In genomic region chr5:146667633-146668032, GRCh38 we compare ENCODE assay signal across 11 cellular contexts.
A peak's percentile ranks its signal among the peaks of the same experiment; 100 is the strongest.
DNase-seq lines count a peak whose midpoint lies in the region; ATAC-seq, FAIRE-seq and TF ChIP-seq lines count a peak whose summit lies in the region.
"Had no signal": no experiment of that assay in that cellular context is flagged by ENCODE, and none has a peak within 500 bp of the region (broad histone marks: within the 10 kb centered on the region; RNA-seq: fewer than 3 reads in every experiment).

No MANE protein-coding gene starts in this region.

- H3K9me1 ChIP-seq in endothelial cell of umbilical vein (replicated peaks; ENCODE audit: control insufficient read depth, extremely low read depth, insufficient read depth, low read length): no peaks in the 10 kb centered on the region

- H3K27ac ChIP-seq in endothelial cell of umbilical vein (ENCODE audit: insufficient read depth, low read depth, low read length): no peak overlapping the region
- H3K27ac ChIP-seq: left lung had no signal

- DNase-seq in Daoy (ENCODE audit: low read depth) (peak; percentile 81), NCI-H446 (lab: John Stamatoyannopoulos, UW) (peak; percentile 80 to 81), endothelial cell of umbilical vein (ENCODE audit: low read depth, low spot score) (peak; percentile 43), omental fat pad (ENCODE audit: low spot score) (no peak), cerebellar nuclear complex (lab: John Stamatoyannopoulos, UW) (no peak), iPS-NIHi11 (ENCODE audit: low spot score) (no peak)
- no peak for DNase-seq in effector CD4-positive, alpha-beta T cell
- no peak for DNase-seq in activated T-cell treated with anti-CD3 and anti-CD28 coated beads, Interleukin-2, amount 50 U/mL, for 48 hours
- DNase-seq: GDM1; left lung; stimulated activated CD4-positive, alpha-beta T cell treated with anti-CD3 and anti-CD28 coated beads, Interleukin-1b, Interleukin-23, amount 100 ng/mL, for 48 hours had no signal

- CTCF ChIA-PET in endothelial cell of umbilical vein (lab: Charles Lee): interaction anchor here (10.2 kb wide), 1 partner anchor 298 kb away, joined by 164 read pairs; no protein-coding TSS in a partner anchor

- dilution Hi-C loops in endothelial cell of umbilical vein (cut with MboI; ENCODE audit: extremely low pct_ligation_motif_present, low sequenced_read_pairs): no loop called here

- no peak overlapping the region for H3K4me2 ChIP-seq in endothelial cell of umbilical vein (ENCODE audit: insufficient read depth, low read length)

- BruUV-seq in endothelial cell of umbilical vein (replicated peaks; lab: Mats Ljungman, UMichigan): no TSS peak

- no peaks in the 10 kb centered on the region for H3K9me3 ChIP-seq in endothelial cell of umbilical vein (replicated peaks; ENCODE audit: control insufficient read depth, insufficient read depth, low read length)
- H3K9me3 ChIP-seq: left lung had no signal

- no peaks in the 10 kb centered on the region for H4K20me1 ChIP-seq in endothelial cell of umbilical vein (replicated peaks; ENCODE audit: control insufficient read depth, extremely low read depth, insufficient read depth, low read length)

- H3K27me3 ChIP-seq in endothelial cell of umbilical vein (ENCODE audit: control insufficient read depth in 2 of 2, insufficient read depth in 2 of 2, low read length in 2 of 2): no peaks in the 10 kb centered on the region
- H3K27me3 ChIP-seq: left lung had no signal

- H3K9ac ChIP-seq in endothelial cell of umbilical vein (replicated peaks; ENCODE audit: extremely low read depth, insufficient read depth, low read length): no peak overlapping the region

- intact Hi-C loops in endothelial cell of umbilical vein (cut with micrococcal nuclease): no loop called here

- H3K79me2 ChIP-seq in endothelial cell of umbilical vein (ENCODE audit: control insufficient read depth, insufficient read depth, low read length): no peaks in the 10 kb centered on the region

- POLR2A ChIA-PET in endothelial cell of umbilical vein (lab: Charles Lee): no interaction called here

- TF ChIP-seq CTCF in endothelial cell of umbilical vein (IDR thresholded peaks at IDR 0.05; ENCODE audit: extremely low read depth in 1 of 2, insufficient read depth in 1 of 2, low read depth in 1 of 2, low read length in 2 of 2) (no peak), omental fat pad (IDR thresholded peaks at IDR 0.05) (no peak)

- ATAC-seq in omental fat pad (ENCODE audit: low FRiP score): peak; percentile 90
- ATAC-seq: left lung had no signal

- no peak overlapping the region for H2AFZ ChIP-seq in endothelial cell of umbilical vein (ENCODE audit: low read depth, low read length)

- no peak for TF ChIP-seq POLR2A in endothelial cell of umbilical vein (IDR thresholded peaks at IDR 0.05; ENCODE audit: low read depth, low read length)

- no peaks in the 10 kb centered on the region for H3K4me1 ChIP-seq in endothelial cell of umbilical vein (ENCODE audit: control insufficient read depth, extremely low read depth, insufficient read depth, low read length)
- H3K4me1 ChIP-seq: left lung had no signal

- no peak for FAIRE-seq in endothelial cell of umbilical vein (lab: Jason Lieb, UNC)

- H3K4me3 ChIP-seq in endothelial cell of umbilical vein (replicated peaks in 1 of 3; ENCODE audit: insufficient read depth in 1 of 3, low read depth in 1 of 3, low read length in 3 of 3): no peak overlapping the region
- H3K4me3 ChIP-seq: left lung had no signal

- no peaks in the 10 kb centered on the region for H3K36me3 ChIP-seq in endothelial cell of umbilical vein (ENCODE audit: control insufficient read depth in 2 of 2, extremely low read depth in 1 of 2, insufficient read depth in 2 of 2, low read length in 2 of 2)
- H3K36me3 ChIP-seq: left lung had no signal

TF ChIP-seq in endothelial cell of umbilical vein, 7 proteins besides CTCF, POLR2A, EP300 and RAD21:
- TF ChIP-seq MYC (IDR thresholded peaks at IDR 0.05; ENCODE audit: low read depth, low read length) (no peak), MAX (IDR thresholded peaks at IDR 0.05; ENCODE audit: insufficient read depth, insufficient read length) (no peak), POLR2AphosphoS5 (IDR thresholded peaks at IDR 0.05; ENCODE audit: insufficient read depth, low read depth, low read length) (no peak), GATA2 (IDR thresholded peaks at IDR 0.05; ENCODE audit: insufficient read depth, insufficient read length, low read depth, low read length) (no peak), JUN (IDR thresholded peaks at IDR 0.05; ENCODE audit: borderline replicate concordance, insufficient read depth, insufficient read length, low read depth) (peak; percentile 3), FOS (IDR thresholded peaks at IDR 0.05; ENCODE audit: borderline replicate concordance, insufficient read depth, low read length) (peak; percentile 41), EZH2 (IDR thresholded peaks at IDR 0.05; ENCODE audit: borderline replicate concordance, low read depth, low read length, severe bottlenecking) (no peak)

Comparison
In these comparisons a context has a peak if more than half of its experiments do, and no peak if none do; other contexts are left out.
1. DNase-seq: peak in Daoy (single experiment), NCI-H446 (2 of 2) and endothelial cell of umbilical vein (single experiment); none in omental fat pad (single experiment), effector CD4-positive, alpha-beta T cell (single experiment), cerebellar nuclear complex (0 of 2), iPS-NIHi11 (single experiment) and activated T-cell treated with anti-CD3 and anti-CD28 coated beads, Interleukin-2, amount 50 U/mL, for 48 hours (0 of 2).